Comparison of ENCODE assay signal across 24 cellular contexts in the genomic region with DNA sequence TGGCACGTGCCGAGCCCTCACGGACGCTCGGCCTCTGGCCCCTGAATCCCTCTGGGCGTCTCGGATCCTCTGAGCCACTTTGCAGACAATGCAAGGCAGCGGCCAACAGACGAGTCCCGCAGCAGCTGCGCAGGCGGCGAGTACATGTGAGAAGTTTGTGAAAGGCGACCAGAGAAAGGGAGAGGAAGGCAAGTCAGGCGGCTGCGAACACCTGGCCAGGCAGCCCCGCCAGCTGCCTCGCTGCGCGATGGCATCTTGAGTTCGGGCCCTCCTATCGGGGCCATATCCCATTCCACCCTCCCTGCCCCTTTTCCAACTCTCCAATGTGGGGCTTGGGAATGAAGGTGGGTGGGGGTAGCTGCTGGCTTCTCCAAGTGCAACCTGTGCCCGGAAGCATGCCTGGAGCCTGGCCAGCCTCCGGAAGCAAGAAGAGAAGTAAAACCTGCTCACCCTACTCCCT. TPM values are rescaled to one million over a fixed set of nuclear protein-coding genes. Genes with fewer than 3 reads are reported as not detected.
"Had no signal": no experiment of that assay in that cellular context is flagged by ENCODE, and none has a peak within 500 bp of the region (broad histone marks: within the 10 kb centered on the region; RNA-seq: fewer than 3 reads in every experiment).

No MANE protein-coding gene starts in this region.

- H3K4me2 ChIP-seq: smooth muscle cell had no signal

- H3K9me3 ChIP-seq: ascending aorta, breast epithelium, gastrocnemius medialis, psoas muscle, right lobe of liver, transverse colon, vagina had no signal

- DNase-seq: activated CD4-positive, alpha-beta T cell treated with anti-CD3 and anti-CD28 coated beads, Interleukin-2, amount 50 U/mL, for 4 hours; activated CD4-positive, CD25-positive, alpha-beta regulatory T cell treated with anti-CD3 and anti-CD28 coated beads, Interleukin-2, amount 50 U/mL, for 72 hours; activated naive CD4-positive, alpha-beta T cell treated with Interleukin-2 at 50 U/mL for 16 hours; activated naive CD8-positive, alpha-beta T cell treated with anti-CD3 and anti-CD28 coated beads, Interleukin-2, amount 50 U/mL, for 24 hours; dermis blood vessel endothelial cell; erythroblast; gastrocnemius medialis; heart right ventricle; psoas muscle; right lobe of liver; stimulated activated CD4-positive, alpha-beta T cell treated with anti-CD3 and anti-CD28 coated beads, Interleukin-4, amount 100 ng/mL, for 4 hours; stimulated activated CD8-positive, alpha-beta memory T cell treated with anti-CD3 and anti-CD28 coated beads, Interleukin-4, amount 100 ng/mL, for 48 hours; stimulated activated naive CD4-positive, alpha-beta T cell treated with Interleukin-2 at 50 U/mL for 16 hours; substantia nigra; T1000; transverse colon had no signal

- H3K4me1 Mint-ChIP-seq: activated naive CD8-positive, alpha-beta T cell treated with anti-CD3 and anti-CD28 coated beads, Interleukin-2, amount 50 U/mL, for 24 hours; activated T-helper 17 cell treated with anti-CD3 and anti-CD28 coated beads, Interleukin-2, amount 50 U/mL, for 72 hours had no signal

- H3K27ac Mint-ChIP-seq: activated naive CD8-positive, alpha-beta T cell treated with anti-CD3 and anti-CD28 coated beads, Interleukin-2, amount 50 U/mL, for 24 hours; activated T-helper 17 cell treated with anti-CD3 and anti-CD28 coated beads, Interleukin-2, amount 50 U/mL, for 72 hours; nephron had no signal

- H3K4me1 ChIP-seq: ascending aorta, breast epithelium, gastrocnemius medialis, psoas muscle, right lobe of liver, transverse colon, vagina had no signal

- H3K27me3 ChIP-seq: right lobe of liver, vagina had no signal

- H3K36me3 ChIP-seq: ascending aorta, breast epithelium, gastrocnemius medialis, heart right ventricle, right lobe of liver, transverse colon, vagina had no signal

- H3K4me3 Mint-ChIP-seq: activated naive CD8-positive, alpha-beta T cell treated with anti-CD3 and anti-CD28 coated beads, Interleukin-2, amount 50 U/mL, for 24 hours; activated T-helper 17 cell treated with anti-CD3 and anti-CD28 coated beads, Interleukin-2, amount 50 U/mL, for 72 hours; nephron had no signal

- H3K9me3 Mint-ChIP-seq: activated naive CD8-positive, alpha-beta T cell treated with anti-CD3 and anti-CD28 coated beads, Interleukin-2, amount 50 U/mL, for 24 hours; activated T-helper 17 cell treated with anti-CD3 and anti-CD28 coated beads, Interleukin-2, amount 50 U/mL, for 72 hours had no signal

- H3K4me3 ChIP-seq: ascending aorta, breast epithelium, gastrocnemius medialis, heart right ventricle, psoas muscle, right lobe of liver, smooth muscle cell, transverse colon, vagina had no signal

- ATAC-seq: activated naive CD8-positive, alpha-beta T cell treated with anti-CD3 and anti-CD28 coated beads, Interleukin-2, amount 50 U/mL, for 24 hours; activated T-helper 17 cell treated with anti-CD3 and anti-CD28 coated beads, Interleukin-2, amount 50 U/mL, for 72 hours; gastrocnemius medialis; heart right ventricle; psoas muscle; right lobe of liver had no signal

- H3K27ac ChIP-seq: ascending aorta, breast epithelium, gastrocnemius medialis, heart right ventricle, psoas muscle, right lobe of liver, transverse colon, vagina had no signal

RNA-seq across cellular contexts. Expression of a gene that starts 4.5 kb away (rescaled TPM):
- total RNA-seq: activated T-helper 17 cell treated with anti-CD3 and anti-CD28 coated beads, Interleukin-2, amount 50 U/mL, for 72 hours; ascending aorta; cerebellum; dermis blood vessel endothelial cell; gastrocnemius medialis; mesenteric fat pad; psoas muscle; smooth muscle cell; transverse colon; vagina had no signal
- polyA plus RNA-seq: smooth muscle cell had no signal
